In the genomic region with DNA sequence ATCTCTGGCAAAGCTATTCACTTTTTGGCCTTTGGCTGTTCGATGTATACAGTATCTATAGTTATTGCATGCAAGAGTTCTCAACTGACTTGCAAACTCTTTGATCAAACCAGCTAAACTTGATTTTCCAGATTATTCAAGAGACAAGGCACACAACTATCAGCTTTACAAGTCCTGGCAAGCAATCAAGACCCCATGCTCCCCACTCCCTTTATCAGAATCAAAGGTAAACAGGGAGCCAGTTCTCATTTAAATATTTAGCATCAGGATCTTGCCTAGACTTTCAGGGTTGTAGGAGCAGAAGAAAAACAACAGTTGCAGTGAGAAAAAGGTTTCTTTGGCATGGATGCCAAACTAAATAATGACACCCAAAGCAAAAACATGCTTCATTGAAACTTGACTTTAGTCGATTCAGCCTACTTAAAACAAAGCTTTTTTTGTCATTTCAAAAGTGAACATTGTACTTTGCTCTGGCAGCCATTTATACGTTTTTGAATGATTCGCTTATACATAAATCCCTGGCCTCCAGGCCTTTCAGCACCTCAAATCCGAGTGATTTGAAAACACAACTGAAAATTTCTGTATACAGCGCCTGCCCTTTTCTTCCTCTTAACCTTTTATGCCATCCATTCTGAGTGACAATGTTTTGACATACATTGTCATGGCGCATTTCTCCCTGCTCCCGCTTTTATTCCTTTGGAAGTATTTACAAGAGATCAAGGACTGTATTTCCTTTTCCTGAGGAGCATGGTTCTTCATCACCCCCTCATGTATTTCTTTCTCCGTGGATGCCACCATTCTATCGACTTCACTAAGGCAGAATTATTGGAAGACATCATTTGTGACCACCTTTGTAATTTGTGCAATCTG, we compare ENCODE assay signal across 14 cellular contexts.
DNase-seq lines count a peak whose midpoint lies in the region; ATAC-seq and TF ChIP-seq lines count a peak whose summit lies in the region.
"Had no signal": no experiment of that assay in that cellular context is flagged by ENCODE, and none has a peak within 500 bp of the region (broad histone marks: within the 10 kb centered on the region; RNA-seq: fewer than 3 reads in every experiment).

No MANE protein-coding gene starts in this region.

- in situ Hi-C loops in SK-MEL-5 (cut with HindIII; ENCODE audit: low pct_unique_long_range_greater_than_20kb, low sequenced_read_pairs) = no loop called here

- peaks cover 5% of the 10 kb centered on the region for H3K36me3 Mint-ChIP-seq in type B pancreatic cell

- no peak for TF ChIP-seq CTCF in type B pancreatic cell (conservative IDR thresholded peaks at IDR 0.05)

- DNase-seq in NCI-H1105 treated with DMSO at 0.1 percent for 48 hours (lab: John Stamatoyannopoulos, UW) (peak; percentile 24), NCI-H1105 (lab: John Stamatoyannopoulos, UW) (no peak), SK-MEL-5 (ENCODE audit: low read depth, low spot score) (peak; percentile 64), medulla oblongata (ENCODE audit: extremely low spot score) (peak; percentile 3), type B pancreatic cell (ENCODE audit: extremely low spot score, unreplicated experiment) (no peak), iPS-NIHi7 (ENCODE audit: extremely low spot score) (no peak), NCI-H1417 treated with DMSO at 0.1 percent for 48 hours (lab: John Stamatoyannopoulos, UW) (no peak)
- DNase-seq: activated effector memory CD4-positive, alpha-beta T cell treated with Interleukin-2 at 50 U/mL for 16 hours; cortex of kidney; DMS153; head of caudate nucleus; islet precursor cell; tibial artery had no signal

- peaks cover 8% of the 10 kb centered on the region for H3K4me1 Mint-ChIP-seq in type B pancreatic cell (ENCODE audit: unreplicated experiment)

- H3K4me3 Mint-ChIP-seq in type B pancreatic cell = peak overlapping the region; percentile 45

- peak overlapping the region; percentile 94 for H3K27ac Mint-ChIP-seq in type B pancreatic cell

- H3K9me3 Mint-ChIP-seq in type B pancreatic cell = peaks cover 14% of the 10 kb centered on the region

- H3K27me3 Mint-ChIP-seq in type B pancreatic cell = no peaks in the 10 kb centered on the region

- no peak for ATAC-seq in GM18909 (IDR thresholded peaks at IDR 0.05; ENCODE audit: poor library complexity, unreplicated experiment)

Comparison
In these comparisons a context has a peak if more than half of its experiments do, and no peak if none do; other contexts are left out.
1. DNase-seq: peak in NCI-H1105 treated with DMSO at 0.1 percent for 48 hours (single experiment), SK-MEL-5 (single experiment) and medulla oblongata (single experiment); none in NCI-H1105 (single experiment), type B pancreatic cell (single experiment), iPS-NIHi7 (single experiment) and NCI-H1417 treated with DMSO at 0.1 percent for 48 hours (single experiment).